In the genomic region with DNA sequence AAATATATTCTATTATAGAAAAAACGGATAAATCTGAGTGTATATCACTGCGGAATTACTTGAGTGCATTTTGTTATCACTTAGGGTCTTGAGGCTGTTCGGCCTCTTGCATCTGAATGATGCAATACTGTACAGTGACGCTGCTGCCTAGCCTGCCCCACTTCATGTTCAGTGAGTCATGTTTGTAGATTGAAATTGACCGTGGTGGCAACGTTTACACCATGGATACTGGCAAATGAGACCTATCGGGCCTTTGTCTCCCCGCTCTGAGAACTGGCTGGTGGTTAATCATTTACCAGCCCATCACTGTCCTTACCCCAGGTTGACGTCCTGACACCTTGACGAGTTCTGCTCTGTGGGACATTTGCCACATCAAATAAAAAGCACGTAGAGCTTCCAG, we compare ENCODE assay signal across 28 cellular contexts.
A peak's percentile ranks its signal among the peaks of the same experiment; 100 is the strongest.
DNase-seq lines count a peak whose midpoint lies in the region; ATAC-seq, FAIRE-seq and TF ChIP-seq lines count a peak whose summit lies in the region.
"Had no signal": no experiment of that assay in that cellular context is flagged by ENCODE, and none has a peak within 500 bp of the region (broad histone marks: within the 10 kb centered on the region; RNA-seq: fewer than 3 reads in every experiment).

No MANE protein-coding gene starts in this region.

- H3K79me2 ChIP-seq in HepG2 (ENCODE audit: insufficient read depth, low read length) (no peaks in the 10 kb centered on the region), K562 (ENCODE audit: control insufficient read depth, insufficient read depth, low read length) (no peaks in the 10 kb centered on the region)

- DNase-seq in HepG2 (ENCODE audit: low spot score) (peak; percentile 40), right lobe of liver (no peak), NCI-H345 treated with DMSO at 0.1 percent for 48 hours (lab: John Stamatoyannopoulos, UW; ENCODE audit: unreplicated experiment) (peak; percentile 97), K562 (ENCODE audit: extremely low read depth in 1 of 4, low spot score in 3 of 4) (no peak), ureter (ENCODE audit: low spot score) (no peak), HuH-7.5 (ENCODE audit: low spot score) (no peak), chondrocyte (ENCODE audit: low spot score) (no peak), iPS-NIHi7 (ENCODE audit: extremely low spot score) (no peak)
- DNase-seq: ACHN; activated CD4-positive, CD25-positive, alpha-beta regulatory T cell; activated CD8-positive, alpha-beta memory T cell treated with anti-CD3 and anti-CD28 coated beads, Interleukin-2, amount 10 ng/mL, durations not matched to agents 7 days and 5 days; activated T-cell treated with anti-CD3 and anti-CD28 coated beads, Interleukin-2, amount 50 U/mL, for 48 hours; EL; hippocampal formation; immature natural killer cell; left ventricle myocardium inferior; MV-4-11; naive B cell; NCI-H1694; occipital lobe; stimulated activated naive CD8-positive, alpha-beta T cell treated with anti-CD3 and anti-CD28 coated beads, Interleukin-15, amount 100 ng/mL, for 72 hours; T-helper 1 cell had no signal

- 5% methylated on average over 9 of the region's 11 CpGs for WGBS in HepG2 (ENCODE audit: low lambda C conversion rate)
- 32% methylated on average over 11 of the region's 11 CpGs for WGBS in right lobe of liver (ENCODE audit: insufficient coverage, low coverage, low lambda C conversion rate, missing lambda C conversion rate)
- 0% methylated on average over 11 of the region's 11 CpGs for WGBS in K562 (ENCODE audit: insufficient coverage, low coverage, missing lambda C conversion rate)

- in situ Hi-C loops in HepG2 (cut with HindIII; ENCODE audit: extremely low pct_ligation_motif_present, low pct_unique_long_range_greater_than_20kb) = no loop called here
- in situ Hi-C loops in K562 (cut with MboI) = no loop called here

- H3K9me1 ChIP-seq in K562 (ENCODE audit: control insufficient read depth, insufficient read depth, low read length) = no peaks in the 10 kb centered on the region

- CTCF ChIA-PET in HepG2 (lab: Yijun Ruan, JAX; ENCODE audit: low intra/inter-chr PET ratio, low total read pairs) (no interaction called here), K562 (lab: Yijun Ruan, JAX; ENCODE audit: low intra/inter-chr PET ratio) (no interaction called here)

- no peak for TF ChIP-seq POLR2A in HepG2 (IDR thresholded peaks at IDR 0.05; ENCODE audit: insufficient read depth in 1 of 2, low read depth in 2 of 2, low read length in 2 of 2)
- TF ChIP-seq POLR2A in right lobe of liver (IDR thresholded peaks at IDR 0.05) = no peak
- no peak for TF ChIP-seq POLR2A in K562 (conservative IDR thresholded peaks at IDR 0.05)

- intact Hi-C loops in HepG2 (cut with micrococcal nuclease; ENCODE audit: unreplicated experiment) = no loop called here
- intact Hi-C loops in right lobe of liver (cut with DNase I) = no loop called here
- intact Hi-C loops in K562 (cut with micrococcal nuclease) = no loop called here

- H3K4me1 Mint-ChIP-seq in chondrocyte (ENCODE audit: low read depth) = no peaks in the 10 kb centered on the region
- H3K4me1 Mint-ChIP-seq: activated CD8-positive, alpha-beta memory T cell treated with anti-CD3 and anti-CD28 coated beads, Interleukin-2, amount 10 ng/mL, durations not matched to agents 7 days and 5 days; immature natural killer cell; stimulated activated naive CD8-positive, alpha-beta T cell treated with anti-CD3 and anti-CD28 coated beads, Interleukin-15, amount 100 ng/mL, for 72 hours had no signal

- H3K4me2 ChIP-seq in HepG2 (ENCODE audit: low read depth, low read length) = no peak overlapping the region
- H3K4me2 ChIP-seq in K562 (ENCODE audit: insufficient read depth, low read length) = no peak overlapping the region

- BruUV-seq in HepG2 (replicated peaks; lab: Mats Ljungman, UMichigan) (no TSS peak), K562 (replicated peaks; lab: Mats Ljungman, UMichigan) (no TSS peak)

- no peak overlapping the region for H2AFZ ChIP-seq in HepG2 (ENCODE audit: low read length)
- no peak overlapping the region for H2AFZ ChIP-seq in K562 (ENCODE audit: low read depth, low read length)

- TF ChIP-seq CTCF in HepG2 (CRISPR knock-in tag; IDR thresholded peaks at IDR 0.05) = no peak
- no peak for TF ChIP-seq CTCF in right lobe of liver (IDR thresholded peaks at IDR 0.05)
- no peak for TF ChIP-seq CTCF in K562 (IDR thresholded peaks at IDR 0.05 in 2 of 3, conservative IDR thresholded peaks at IDR 0.05 in 1 of 3; ENCODE audit: insufficient read depth in 2 of 3, low read depth in 1 of 3, low read length in 3 of 3)
- no peak for TF ChIP-seq CTCF in chondrocyte (IDR thresholded peaks at IDR 0.05)

- FAIRE-seq in HepG2 (lab: Jason Lieb, UNC) (no peak), K562 (lab: Jason Lieb, UNC) (no peak)
- FAIRE-seq: GM12878, RCC 7860 had no signal

- no peaks in the 10 kb centered on the region for H4K20me1 ChIP-seq in HepG2 (ENCODE audit: insufficient read depth, low read length)
- H4K20me1 ChIP-seq in K562 (replicated peaks; ENCODE audit: control insufficient read depth, insufficient read depth, low read length) = no peaks in the 10 kb centered on the region
- H4K20me1 ChIP-seq: BLaER1 had no signal

- no peaks in the 10 kb centered on the region; the same call in 1 of the 2 replicates for H3K9me3 ChIP-seq in HepG2 (ENCODE audit: low read length)
- H3K9me3 ChIP-seq in right lobe of liver = no peaks in the 10 kb centered on the region
- no peaks in the 10 kb centered on the region for H3K9me3 ChIP-seq in K562 (replicated peaks; ENCODE audit: control insufficient read depth, insufficient read depth, low read depth, low read length)
- H3K9me3 ChIP-seq: Caco-2 had no signal

- H3K27me3 ChIP-seq in HepG2 (ENCODE audit: control insufficient read depth in 1 of 2, insufficient read depth in 2 of 2, low read length in 2 of 2) (no peaks in the 10 kb centered on the region), right lobe of liver (no peaks in the 10 kb centered on the region), K562 (ENCODE audit: control insufficient read depth in 2 of 2, insufficient read depth in 2 of 2, low read length in 2 of 2) (no peaks in the 10 kb centered on the region)
- H3K27me3 ChIP-seq: BLaER1, gastroesophageal sphincter had no signal

- H3K36me3 ChIP-seq in HepG2 (replicated peaks in 1 of 2; ENCODE audit: control insufficient read depth in 1 of 2, insufficient read depth in 2 of 2, low read length in 2 of 2) = no peaks in the 10 kb centered on the region
- no peaks in the 10 kb centered on the region for H3K36me3 ChIP-seq in right lobe of liver
- no peaks in the 10 kb centered on the region for H3K36me3 ChIP-seq in K562 (ENCODE audit: control insufficient read depth, insufficient read depth, low read length)
- H3K36me3 ChIP-seq: BLaER1, gastroesophageal sphincter, left ventricle myocardium inferior had no signal

- peaks cover 6% of the 10 kb centered on the region for H3K9me3 Mint-ChIP-seq in chondrocyte (ENCODE audit: low read depth)

- H3K4me3 Mint-ChIP-seq in chondrocyte (ENCODE audit: unreplicated experiment) = no peak overlapping the region
- H3K4me3 Mint-ChIP-seq: activated CD8-positive, alpha-beta memory T cell treated with anti-CD3 and anti-CD28 coated beads, Interleukin-2, amount 10 ng/mL, durations not matched to agents 7 days and 5 days; immature natural killer cell; mesothelial cell of epicardium; naive B cell; stimulated activated naive CD8-positive, alpha-beta T cell treated with anti-CD3 and anti-CD28 coated beads, Interleukin-15, amount 100 ng/mL, for 72 hours had no signal

- H3K4me3 ChIP-seq in HepG2 (replicated peaks in 1 of 3; ENCODE audit: insufficient read depth in 1 of 3, low read depth in 2 of 3, low read length in 3 of 3) = no peak overlapping the region
- no peak overlapping the region for H3K4me3 ChIP-seq in right lobe of liver
- no peak overlapping the region for H3K4me3 ChIP-seq in K562
- H3K4me3 ChIP-seq: BLaER1, gastroesophageal sphincter, GM12878, left ventricle myocardium inferior had no signal

- ATAC-seq in HepG2 (peak; percentile 41; the same call in 1 of the 3 replicates), right lobe of liver (no peak), K562 (no peak)
- ATAC-seq: activated CD8-positive, alpha-beta memory T cell treated with anti-CD3 and anti-CD28 coated beads, Interleukin-2, amount 10 ng/mL, durations not matched to agents 7 days and 5 days; gastroesophageal sphincter; GM12878; stimulated activated naive CD8-positive, alpha-beta T cell treated with anti-CD3 and anti-CD28 coated beads, Interleukin-15, amount 100 ng/mL, for 72 hours had no signal

- POLR2A ChIA-PET in HepG2 (lab: Yijun Ruan, JAX) (no interaction called here), K562 (lab: Yijun Ruan, JAX) (no interaction called here)

- no peaks in the 10 kb centered on the region for H3K36me3 Mint-ChIP-seq in chondrocyte (ENCODE audit: low read depth)
- H3K36me3 Mint-ChIP-seq: activated CD8-positive, alpha-beta memory T cell treated with anti-CD3 and anti-CD28 coated beads, Interleukin-2, amount 10 ng/mL, durations not matched to agents 7 days and 5 days; mesothelial cell of epicardium; naive B cell had no signal

- TF ChIP-seq EP300 in HepG2 (IDR thresholded peaks at IDR 0.05; ENCODE audit: low read depth in 2 of 2, low read length in 2 of 2) (no peak), HepG2 (CRISPR knock-in tag; IDR thresholded peaks at IDR 0.05; ENCODE audit: borderline replicate concordance) (no peak), K562 (IDR thresholded peaks at IDR 0.05; ENCODE audit: low read length) (no peak)

- TF ChIP-seq RAD21 in HepG2 (CRISPR knock-in tag; IDR thresholded peaks at IDR 0.05) = no peak
- TF ChIP-seq RAD21 in K562 (CRISPR knock-in tag; conservative IDR thresholded peaks at IDR 0.05 in 1 of 2, IDR thresholded peaks at IDR 0.05 in 1 of 2) = no peak

- no peaks in the 10 kb centered on the region for H3K4me1 ChIP-seq in HepG2 (ENCODE audit: insufficient read depth, low read length)
- H3K4me1 ChIP-seq in right lobe of liver = no peaks in the 10 kb centered on the region
- H3K4me1 ChIP-seq in K562 (replicated peaks in 1 of 2; ENCODE audit: control insufficient read depth in 2 of 2, insufficient read depth in 2 of 2, low read length in 2 of 2) = no peaks in the 10 kb centered on the region
- H3K4me1 ChIP-seq: Caco-2, gastroesophageal sphincter, left ventricle myocardium inferior had no signal

- H3K27ac Mint-ChIP-seq in chondrocyte (ENCODE audit: unreplicated experiment) = no peak overlapping the region
- H3K27ac Mint-ChIP-seq: activated CD8-positive, alpha-beta memory T cell treated with anti-CD3 and anti-CD28 coated beads, Interleukin-2, amount 10 ng/mL, durations not matched to agents 7 days and 5 days; immature natural killer cell; mesothelial cell of epicardium; stimulated activated naive CD8-positive, alpha-beta T cell treated with anti-CD3 and anti-CD28 coated beads, Interleukin-15, amount 100 ng/mL, for 72 hours had no signal

- no peak overlapping the region for H3K27ac ChIP-seq in HepG2 (ENCODE audit: extremely low read length, insufficient read depth, low read length)
- no peak overlapping the region for H3K27ac ChIP-seq in right lobe of liver
- no peak overlapping the region for H3K27ac ChIP-seq in K562 (ENCODE audit: extremely low read depth, low read depth, low read length)
- H3K27ac ChIP-seq: BLaER1, gastroesophageal sphincter, left ventricle myocardium inferior had no signal

- H3K9ac ChIP-seq in HepG2 (ENCODE audit: insufficient read depth, low read depth, low read length) (no peak overlapping the region), K562 (ENCODE audit: insufficient read depth in 1 of 2, low read depth in 2 of 2, low read length in 2 of 2) (no peak overlapping the region)
- H3K9ac ChIP-seq: BLaER1 had no signal

- peaks cover 2% of the 10 kb centered on the region for H3K27me3 Mint-ChIP-seq in chondrocyte (ENCODE audit: low read depth)
- H3K27me3 Mint-ChIP-seq: activated CD8-positive, alpha-beta memory T cell treated with anti-CD3 and anti-CD28 coated beads, Interleukin-2, amount 10 ng/mL, durations not matched to agents 7 days and 5 days; naive B cell; stimulated activated naive CD8-positive, alpha-beta T cell treated with anti-CD3 and anti-CD28 coated beads, Interleukin-15, amount 100 ng/mL, for 72 hours had no signal

Comparison
In these comparisons a context has a peak if more than half of its experiments do, and no peak if none do; other contexts are left out.
1. DNase-seq: peak in HepG2 (single experiment) and NCI-H345 treated with DMSO at 0.1 percent for 48 hours (single experiment); none in right lobe of liver (0 of 3), K562 (0 of 4), ureter (single experiment), HuH-7.5 (single experiment), chondrocyte (single experiment) and iPS-NIHi7 (single experiment).
2. Of the 241 proteins assayed by ChIP-seq in both HepG2 and K562: peak only in HepG2: none; only in K562: none; in both: CEBPB and CEBPG; in neither: 237; mixed calls (peak in some experiments, not most) for 2.